In the genomic region with DNA sequence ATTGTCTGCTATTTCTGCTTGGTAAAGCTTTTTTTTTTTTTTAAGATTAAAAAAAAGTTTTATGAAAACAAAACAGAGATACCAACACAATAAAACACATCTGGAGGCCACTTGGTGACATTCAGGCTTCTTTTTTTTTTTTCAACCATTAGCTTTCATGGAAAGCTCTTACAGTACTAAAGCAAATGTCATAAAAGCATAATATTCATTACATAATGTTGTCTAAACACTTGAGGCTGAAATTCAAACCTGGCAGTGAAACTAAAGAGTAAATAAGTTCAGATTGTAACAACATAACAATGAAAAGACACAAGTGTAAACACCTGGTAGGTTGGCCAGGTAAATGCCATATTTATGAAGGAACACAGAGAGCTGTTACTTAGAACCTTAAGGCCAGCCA, we compare ENCODE assay signal across 1 cellular context.
TF ChIP-seq lines count a peak whose summit lies in the region.

No MANE protein-coding gene starts in this region.

TF ChIP-seq in GM23338, 12 proteins besides CTCF, POLR2A, EP300 and RAD21 (continued from another document):
- TF ChIP-seq REST (IDR thresholded peaks at IDR 0.05; ENCODE audit: unreplicated experiment) (no peak), EZH2phosphoT487 (IDR thresholded peaks at IDR 0.05; ENCODE audit: unreplicated experiment) (no peak), NANOG (IDR thresholded peaks at IDR 0.05; ENCODE audit: borderline replicate concordance) (no peak), STAT1 (IDR thresholded peaks at IDR 0.05; ENCODE audit: unreplicated experiment) (no peak), JUNB (IDR thresholded peaks at IDR 0.05; ENCODE audit: unreplicated experiment) (no peak), ZNF462 (CRISPR knock-in tag; IDR thresholded peaks at IDR 0.05) (no peak), ZNF114 (CRISPR knock-in tag; IDR thresholded peaks at IDR 0.05) (no peak), POLR2AphosphoS5 (IDR thresholded peaks at IDR 0.05; ENCODE audit: low read depth) (no peak), EZH2 (IDR thresholded peaks at IDR 0.05; ENCODE audit: low read depth, unreplicated experiment) (no peak), CREB1 (CRISPR knock-in tag; IDR thresholded peaks at IDR 0.05; ENCODE audit: low read depth) (no peak), ZNF331 (CRISPR knock-in tag; IDR thresholded peaks at IDR 0.05; ENCODE audit: low read depth) (no peak)
